In genomic region chrX:135086197-135086854, GRCh38 we compare ENCODE assay signal across 1 cellular context.
TF ChIP-seq lines count a peak whose summit lies in the region.

No MANE protein-coding gene starts in this region.

TF ChIP-seq in WTC11, 78 proteins besides CTCF, POLR2A, EP300 and RAD21 (continued from another document):
- TF ChIP-seq USF2 (CRISPR knock-in tag; IDR thresholded peaks at IDR 0.05), result no peak
- no peak for TF ChIP-seq TEAD1 (CRISPR knock-in tag; IDR thresholded peaks at IDR 0.05)
- TF ChIP-seq CREB1 (CRISPR knock-in tag; IDR thresholded peaks at IDR 0.05), result no peak
- no peak for TF ChIP-seq NFATC4 (CRISPR knock-in tag; IDR thresholded peaks at IDR 0.05)
- TF ChIP-seq ATF1 (CRISPR knock-in tag; IDR thresholded peaks at IDR 0.05), result no peak
- no peak for TF ChIP-seq MYBL2 (CRISPR knock-in tag; IDR thresholded peaks at IDR 0.05)
